2 cellular contexts compared by ENCODE assay signal in the genomic region with DNA sequence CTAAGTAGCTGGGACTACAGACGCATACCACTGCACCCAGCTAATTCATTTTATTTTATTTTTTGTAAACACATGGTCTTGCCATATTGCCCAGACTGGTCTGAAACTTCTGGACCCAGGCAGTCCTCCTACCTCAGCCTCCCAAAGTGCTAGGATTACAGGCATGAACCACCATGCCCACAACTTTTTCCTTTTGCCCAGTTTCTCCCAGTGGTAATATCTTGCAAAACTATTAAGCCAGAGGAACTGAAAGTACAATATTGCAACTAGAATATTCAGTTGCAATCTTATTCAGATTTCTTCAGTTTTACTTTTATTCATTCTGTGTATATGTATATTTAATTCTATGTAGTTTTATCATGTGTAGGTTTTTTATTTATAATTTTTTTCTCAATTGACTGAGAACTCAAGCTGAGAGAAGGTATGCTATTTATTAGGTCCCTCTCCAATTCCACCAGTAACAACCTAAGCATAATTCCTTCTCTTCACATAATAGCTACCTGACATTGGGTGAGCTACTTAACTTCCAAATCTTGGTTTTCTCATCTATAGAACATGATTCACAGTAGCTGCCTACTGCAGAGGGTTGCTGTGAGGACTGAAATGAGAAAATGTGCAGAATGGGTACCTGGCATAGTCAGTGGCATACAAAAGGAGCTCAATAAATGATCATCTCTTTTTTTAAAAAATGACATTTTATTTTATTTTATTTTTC.
TF ChIP-seq lines count a peak whose summit lies in the region.

No MANE protein-coding gene starts in this region.

TF ChIP-seq in GM12891, 5 proteins besides CTCF, POLR2A, EP300 and RAD21:
- TF ChIP-seq POLR2AphosphoS5 (IDR thresholded peaks at IDR 0.05; ENCODE audit: low read depth, low read length) (no peak), SPI1 (IDR thresholded peaks at IDR 0.05; ENCODE audit: low read depth, low read length) (peak; percentile 83)

TF ChIP-seq in K562, 482 proteins besides CTCF, POLR2A, EP300 and RAD21:
- TF ChIP-seq, protein P1, sequence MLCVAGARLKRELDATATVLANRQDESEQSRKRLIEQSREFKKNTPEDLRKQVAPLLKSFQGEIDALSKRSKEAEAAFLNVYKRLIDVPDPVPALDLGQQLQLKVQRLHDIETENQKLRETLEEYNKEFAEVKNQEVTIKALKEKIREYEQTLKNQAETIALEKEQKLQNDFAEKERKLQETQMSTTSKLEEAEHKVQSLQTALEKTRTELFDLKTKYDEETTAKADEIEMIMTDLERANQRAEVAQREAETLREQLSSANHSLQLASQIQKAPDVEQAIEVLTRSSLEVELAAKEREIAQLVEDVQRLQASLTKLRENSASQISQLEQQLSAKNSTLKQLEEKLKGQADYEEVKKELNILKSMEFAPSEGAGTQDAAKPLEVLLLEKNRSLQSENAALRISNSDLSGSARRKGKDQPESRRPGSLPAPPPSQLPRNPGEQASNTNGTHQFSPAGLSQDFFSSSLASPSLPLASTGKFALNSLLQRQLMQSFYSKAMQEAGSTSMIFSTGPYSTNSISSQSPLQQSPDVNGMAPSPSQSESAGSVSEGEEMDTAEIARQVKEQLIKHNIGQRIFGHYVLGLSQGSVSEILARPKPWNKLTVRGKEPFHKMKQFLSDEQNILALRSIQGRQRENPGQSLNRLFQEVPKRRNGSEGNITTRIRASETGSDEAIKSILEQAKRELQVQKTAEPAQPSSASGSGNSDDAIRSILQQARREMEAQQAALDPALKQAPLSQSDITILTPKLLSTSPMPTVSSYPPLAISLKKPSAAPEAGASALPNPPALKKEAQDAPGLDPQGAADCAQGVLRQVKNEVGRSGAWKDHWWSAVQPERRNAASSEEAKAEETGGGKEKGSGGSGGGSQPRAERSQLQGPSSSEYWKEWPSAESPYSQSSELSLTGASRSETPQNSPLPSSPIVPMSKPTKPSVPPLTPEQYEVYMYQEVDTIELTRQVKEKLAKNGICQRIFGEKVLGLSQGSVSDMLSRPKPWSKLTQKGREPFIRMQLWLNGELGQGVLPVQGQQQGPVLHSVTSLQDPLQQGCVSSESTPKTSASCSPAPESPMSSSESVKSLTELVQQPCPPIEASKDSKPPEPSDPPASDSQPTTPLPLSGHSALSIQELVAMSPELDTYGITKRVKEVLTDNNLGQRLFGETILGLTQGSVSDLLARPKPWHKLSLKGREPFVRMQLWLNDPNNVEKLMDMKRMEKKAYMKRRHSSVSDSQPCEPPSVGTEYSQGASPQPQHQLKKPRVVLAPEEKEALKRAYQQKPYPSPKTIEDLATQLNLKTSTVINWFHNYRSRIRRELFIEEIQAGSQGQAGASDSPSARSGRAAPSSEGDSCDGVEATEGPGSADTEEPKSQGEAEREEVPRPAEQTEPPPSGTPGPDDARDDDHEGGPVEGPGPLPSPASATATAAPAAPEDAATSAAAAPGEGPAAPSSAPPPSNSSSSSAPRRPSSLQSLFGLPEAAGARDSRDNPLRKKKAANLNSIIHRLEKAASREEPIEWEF (CRISPR knock-in tag; IDR thresholded peaks at IDR 0.05): no peak
- TF ChIP-seq ZKSCAN8 (CRISPR knock-in tag; IDR thresholded peaks at IDR 0.05): 0 out of 2 replicates have a peak, but pooled peaks have one; percentile 33
TF ChIP-seq in K562: peak in this region for 1.
